ENCODE assay signal across 25 cellular contexts in genomic region chr12:124663206-124663605, GRCh38.
DNase-seq lines count a peak whose midpoint lies in the region; ATAC-seq and TF ChIP-seq lines count a peak whose summit lies in the region.
"Had no signal": no experiment of that assay in that cellular context is flagged by ENCODE, and none has a peak within 500 bp of the region (broad histone marks: within the 10 kb centered on the region; RNA-seq: fewer than 3 reads in every experiment).

No MANE protein-coding gene starts in this region.

- ATAC-seq in sciatic nerve (peak; percentile 21), HG02938 (IDR thresholded peaks at IDR 0.05; ENCODE audit: unreplicated experiment) (no peak)
- ATAC-seq: activated CD8-positive, alpha-beta T cell treated with anti-CD3 and anti-CD28 coated beads, Interleukin-2, amount 10 ng/mL, durations not matched to agents 7 days and 5 days; stimulated activated naive CD8-positive, alpha-beta T cell treated with anti-CD3 and anti-CD28 coated beads, Interleukin-15, amount 100 ng/mL, for 72 hours had no signal

- TF ChIP-seq CTCF in astrocyte of the cerebellum (IDR thresholded peaks at IDR 0.05; ENCODE audit: low read depth, low read length, missing control alignments) (no peak), fibroblast of the aortic adventitia (IDR thresholded peaks at IDR 0.05; ENCODE audit: insufficient read depth, low read length) (no peak), testis (IDR thresholded peaks at IDR 0.05) (no peak)

- WGBS in testis, 2 donors, result 81 to 92% methylated on average over 7 of the region's 7 CpGs

- no peaks in the 10 kb centered on the region for H3K27me3 ChIP-seq in testis
- H3K27me3 ChIP-seq: adrenal gland, SJCRH30 had no signal

- in situ Hi-C loops in astrocyte of the cerebellum (cut with HindIII; ENCODE audit: low sequenced_read_pairs), result loop anchor here (10.0 kb wide), 1 partner anchor 88 kb away; no protein-coding TSS in a partner anchor

- no peak overlapping the region for H3K27ac ChIP-seq in testis
- H3K27ac ChIP-seq: SJCRH30 had no signal

- H3K4me1 ChIP-seq in testis, result peaks cover 10% of the 10 kb centered on the region

- intact Hi-C loops in sciatic nerve (cut with DNase I) (no loop called here), testis (cut with DNase I; ENCODE audit: low total_unique reads) (no loop called here)

- no peaks in the 10 kb centered on the region for H3K9me3 ChIP-seq in testis

- H3K4me3 ChIP-seq in astrocyte of the cerebellum (ENCODE audit: low read depth, low read length), result no peak overlapping the region
- no peak overlapping the region for H3K4me3 ChIP-seq in fibroblast of the aortic adventitia (ENCODE audit: low read depth, low read length)
- H3K4me3 ChIP-seq in testis, result no peak overlapping the region
- H3K4me3 ChIP-seq: adrenal gland, SJCRH30 had no signal

- H3K36me3 ChIP-seq in testis (ENCODE audit: low read depth, missing control alignments), result no peaks in the 10 kb centered on the region
- H3K36me3 ChIP-seq: adrenal gland, SJCRH30 had no signal

- peak; percentile 73 for DNase-seq in AG20443 (ENCODE audit: low spot score)
- DNase-seq in astrocyte of the cerebellum (ENCODE audit: low read depth), result peak; percentile 5
- DNase-seq in fibroblast of the aortic adventitia (ENCODE audit: low read depth), result peak; percentile 46
- no peak for DNase-seq in sciatic nerve (ENCODE audit: low spot score)
- DNase-seq in dedifferentiated amniotic fluid mesenchymal stem cell (ENCODE audit: extremely low spot score), result no peak
- DNase-seq in NCI-H1105 (lab: John Stamatoyannopoulos, UW), result no peak
- no peak for DNase-seq in testis
- DNase-seq: activated CD8-positive, alpha-beta T cell treated with anti-CD3 and anti-CD28 coated beads, Interleukin-2, amount 10 ng/mL, durations not matched to agents 7 days and 5 days; activated T-cell treated with anti-CD3 and anti-CD28 coated beads for 4 hours; adrenal gland; Caco-2; central memory CD4-positive, alpha-beta T cell; DMS79; effector CD8-positive, alpha-beta T cell; erythroblast; H7; Karpas-422; left ventricle myocardium superior; NCI-H187; NCI-H2171 treated with DMSO at 0.1 percent for 48 hours; NCI-H524 treated with DMSO at 0.1 percent for 48 hours; nephron progenitor cell; stimulated activated naive CD8-positive, alpha-beta T cell treated with anti-CD3 and anti-CD28 coated beads, Interleukin-15, amount 100 ng/mL, for 72 hours had no signal

- no peak for TF ChIP-seq POLR2A in testis (IDR thresholded peaks at IDR 0.05)

Comparison
In these comparisons a context has a peak if more than half of its experiments do, and no peak if none do; other contexts are left out.
1. DNase-seq: peak in AG20443 (single experiment), astrocyte of the cerebellum (single experiment) and fibroblast of the aortic adventitia (single experiment); none in sciatic nerve (single experiment), dedifferentiated amniotic fluid mesenchymal stem cell (single experiment), NCI-H1105 (single experiment) and testis (single experiment).